ENCODE assay signal across 11 cellular contexts in genomic region chr2:186592137-186592875, GRCh38. TPM values are rescaled to one million over a fixed set of nuclear protein-coding genes. Genes with fewer than 3 reads are reported as not detected.
DNase-seq lines count a peak whose midpoint lies in the region; ATAC-seq and TF ChIP-seq lines count a peak whose summit lies in the region.
"Had no signal": no experiment of that assay in that cellular context is flagged by ENCODE, and none has a peak within 500 bp of the region (broad histone marks: within the 10 kb centered on the region; RNA-seq: fewer than 3 reads in every experiment).

No MANE protein-coding gene starts in this region.

- no peaks in the 10 kb centered on the region for H3K9me3 ChIP-seq in mesodermal cell (ENCODE audit: control insufficient read depth, low read length)
- H3K9me3 ChIP-seq: neutrophil had no signal

- peaks cover 32% of the 10 kb centered on the region for H3K36me3 ChIP-seq in mesodermal cell (ENCODE audit: control insufficient read depth, insufficient read depth, low read length)
- H3K36me3 ChIP-seq: neutrophil had no signal

- POLR2A ChIA-PET in AG04449 (lab: Yijun Ruan, JAX): no interaction called here

- TF ChIP-seq CTCF in AG04449 (IDR thresholded peaks at IDR 0.05; ENCODE audit: insufficient read depth, low read length, missing control alignments) (no peak), coronary artery (IDR thresholded peaks at IDR 0.05) (no peak)

- H3K27ac ChIP-seq in coronary artery: no peak overlapping the region
- H3K27ac ChIP-seq in mesodermal cell (ENCODE audit: low read depth, low read length, severe bottlenecking): peak overlapping the region; percentile 34
- H3K27ac ChIP-seq: neutrophil had no signal

- H3K4me1 ChIP-seq in mesodermal cell (ENCODE audit: control insufficient read depth, insufficient read depth, low read length, poor library complexity, severe bottlenecking): peaks cover 21% of the 10 kb centered on the region

- DNase-seq in AG04449 (ENCODE audit: low read depth, low spot score) (no peak), HS-5 (ENCODE audit: low read depth) (peak; percentile 11), coronary artery (ENCODE audit: low spot score) (no peak), NCI-H2107 treated with DMSO at 0.1 percent for 48 hours (lab: John Stamatoyannopoulos, UW; ENCODE audit: unreplicated experiment) (no peak)
- DNase-seq: activated gamma-delta T cell, NCI-H524 treated with DMSO at 0.1 percent for 48 hours had no signal

- no CpG with 5 or more reads among the region's 5 CpGs for WGBS in mesodermal cell (ENCODE audit: insufficient coverage in 2 of 2), 2 experiments

- CTCF ChIA-PET in AG04449 (lab: Yijun Ruan, JAX): interaction anchor here (0.7 to 1.3 kb wide), 3 partner anchors 9 to 88 kb away, joined by 3 to 5 read pairs (median 3); no protein-coding TSS in a partner anchor

- peak overlapping the region; percentile 21 for H3K4me3 ChIP-seq in AG04449 (ENCODE audit: low read depth, low read length)
- H3K4me3 ChIP-seq in coronary artery: peak overlapping the region; percentile 91
- H3K4me3 ChIP-seq in mesodermal cell (ENCODE audit: extremely low read depth, insufficient read depth, low read length, poor library complexity, severe bottlenecking): peak overlapping the region; percentile 89

- ATAC-seq in GM21717 (IDR thresholded peaks at IDR 0.05; ENCODE audit: unreplicated experiment): no peak
- no peak for ATAC-seq in GM21515 (IDR thresholded peaks at IDR 0.05; ENCODE audit: unreplicated experiment)
- no peak for ATAC-seq in GM18858 (IDR thresholded peaks at IDR 0.05; ENCODE audit: unreplicated experiment)

RNA-seq across cellular contexts. Expression of gene ITGAV, which starts 2.5 kb away (rescaled TPM):
- polyA plus RNA-seq in mesodermal cell (2013, experiment 1 of 2): 473 TPM
- polyA plus RNA-seq in mesodermal cell (2013, experiment 2 of 2): 410 TPM

Comparison
In these comparisons a context has a peak if more than half of its experiments do, and no peak if none do; other contexts are left out.
1. H3K4me3 ChIP-seq: peak in every context shown above with its lines; median percentile 91 in coronary artery; 89 in mesodermal cell; 21 in AG04449.